8 cellular contexts compared by ENCODE assay signal in genomic region chrX:106726485-106727437, GRCh38. TPM values are rescaled to one million over a fixed set of nuclear protein-coding genes. Genes with fewer than 3 reads are reported as not detected.
DNase-seq lines count a peak whose midpoint lies in the region; ATAC-seq, FAIRE-seq and TF ChIP-seq lines count a peak whose summit lies in the region.

TSS of gene RNF128 (plus strand) at chrX:106726701. CDS start at chrX:106726914, 213 bp downstream.

- H3K27me3 ChIP-seq in heart left ventricle (peaks cover 0 to 69% (median 4%) of the 10 kb centered on the region in 9 donors), pancreas (no peaks in the 10 kb centered on the region)

- TF ChIP-seq CTCF in heart left ventricle (IDR thresholded peaks at IDR 0.05) (no peak), pancreas (IDR thresholded peaks at IDR 0.05) (no peak)

- H3K27me3 Mint-ChIP-seq in activated T-helper 1 cell treated with anti-CD3 and anti-CD28 coated beads, Interleukin-12 subunit alpha, Interleukin-12 subunit beta, Interleukin-2, Interleukin-4 antibody, amounts not matched to agents 30 ng/mL and 10 ng/mL and 1 ng/mL, durations not matched to agents 14 hours and 24 hours and 36 hours (ENCODE audit: insufficient read depth): peaks cover 19% of the 10 kb centered on the region

- H3K4me3 ChIP-seq in heart left ventricle (peak within 1 kb of the TSS; percentile 8 to 55 (median 40)), pancreas (peak within 1 kb of the TSS; percentile 26 to 62 (median 54))

- H3K4me3 Mint-ChIP-seq in activated T-helper 1 cell treated with anti-CD3 and anti-CD28 coated beads, Interleukin-12 subunit alpha, Interleukin-12 subunit beta, Interleukin-2, Interleukin-4 antibody, amounts not matched to agents 30 ng/mL and 10 ng/mL and 1 ng/mL, durations not matched to agents 14 hours and 24 hours and 36 hours: peak within 1 kb of the TSS; percentile 60

- WGBS in heart left ventricle, 4 donors: 1 to 36% (median 13%) methylated on average over 44 to 79 of the region's 79 CpGs
- WGBS in pancreas, 2 donors: 1 to 26% methylated on average over 69 to 79 of the region's 79 CpGs

- DNase-seq in Daoy (ENCODE audit: low read depth) (peak; percentile 60), NCI-H1105 treated with DMSO at 0.1 percent for 48 hours (lab: John Stamatoyannopoulos, UW) (peak; percentile 16), heart left ventricle (peak in 2 of 5 donors; percentile 4 to 22), pancreas (peak; percentile 73 to 90 (median 78))
- DNase-seq in activated T-helper 1 cell treated with anti-CD3 and anti-CD28 coated beads, Interleukin-12 subunit alpha, Interleukin-12 subunit beta, Interleukin-2, Interleukin-4 antibody, amounts not matched to agents 30 ng/mL and 10 ng/mL and 1 ng/mL, durations not matched to agents 14 hours and 24 hours and 36 hours (ENCODE audit: low spot score): no peak

- H3K9me3 ChIP-seq in heart left ventricle: no peaks in the 10 kb centered on the region
- H3K9me3 ChIP-seq in pancreas: no peaks in the 10 kb centered on the region

- H3K4me1 Mint-ChIP-seq in activated T-helper 1 cell treated with anti-CD3 and anti-CD28 coated beads, Interleukin-12 subunit alpha, Interleukin-12 subunit beta, Interleukin-2, Interleukin-4 antibody, amounts not matched to agents 30 ng/mL and 10 ng/mL and 1 ng/mL, durations not matched to agents 14 hours and 24 hours and 36 hours (ENCODE audit: low read depth): peaks cover 9% of the 10 kb centered on the region

- H3K36me3 Mint-ChIP-seq in activated T-helper 1 cell treated with anti-CD3 and anti-CD28 coated beads, Interleukin-12 subunit alpha, Interleukin-12 subunit beta, Interleukin-2, Interleukin-4 antibody, amounts not matched to agents 30 ng/mL and 10 ng/mL and 1 ng/mL, durations not matched to agents 14 hours and 24 hours and 36 hours (ENCODE audit: low read depth): no peaks in the 10 kb centered on the region

- peak in 2 of 4 donors; percentile 64 to 69 for ATAC-seq in heart left ventricle
- ATAC-seq in pancreas: peak; percentile 93 to 96 (median 93)
- no peak for ATAC-seq in HG02885 (IDR thresholded peaks at IDR 0.05; ENCODE audit: poor library complexity, unreplicated experiment)
- no peak for ATAC-seq in GM21723 (IDR thresholded peaks at IDR 0.05; ENCODE audit: unreplicated experiment)
- no peak for ATAC-seq in GM19463 (IDR thresholded peaks at IDR 0.05; ENCODE audit: unreplicated experiment)

- intact Hi-C loops in activated T-helper 1 cell treated with anti-CD3 and anti-CD28 coated beads, Interleukin-12 subunit alpha, Interleukin-12 subunit beta, Interleukin-2, Interleukin-4 antibody, amounts not matched to agents 30 ng/mL and 10 ng/mL and 1 ng/mL, durations not matched to agents 14 hours and 24 hours and 36 hours (cut with micrococcal nuclease): loop anchor here (5.0 kb wide), 1 partner anchor 76 kb away; the partner anchor contains the start of gene TBC1D8B
- intact Hi-C loops in heart left ventricle (cut with DNase I): no loop called here
- intact Hi-C loops in pancreas (cut with DNase I): no loop called here

- no peak within 1 kb of the TSS for H3K27ac Mint-ChIP-seq in activated T-helper 1 cell treated with anti-CD3 and anti-CD28 coated beads, Interleukin-12 subunit alpha, Interleukin-12 subunit beta, Interleukin-2, Interleukin-4 antibody, amounts not matched to agents 30 ng/mL and 10 ng/mL and 1 ng/mL, durations not matched to agents 14 hours and 24 hours and 36 hours

- H3K36me3 ChIP-seq in heart left ventricle (no peaks in the 10 kb centered on the region), pancreas (no peaks in the 10 kb centered on the region)

- H3K9me3 Mint-ChIP-seq in activated T-helper 1 cell treated with anti-CD3 and anti-CD28 coated beads, Interleukin-12 subunit alpha, Interleukin-12 subunit beta, Interleukin-2, Interleukin-4 antibody, amounts not matched to agents 30 ng/mL and 10 ng/mL and 1 ng/mL, durations not matched to agents 14 hours and 24 hours and 36 hours: no peaks in the 10 kb centered on the region

- H3K4me1 ChIP-seq in heart left ventricle (peaks cover 0 to 7% (median 0%) of the 10 kb centered on the region in 12 donors), pancreas (peaks cover 0 to 3% (median 0%) of the 10 kb centered on the region in 3 donors)

- H3K27ac ChIP-seq in heart left ventricle: no peak within 1 kb of the TSS
- H3K27ac ChIP-seq in pancreas: peak within 1 kb of the TSS; percentile 75 to 89 (median 84)

- no peak for TF ChIP-seq POLR2A in heart left ventricle (IDR thresholded peaks at IDR 0.05)

- no peak for FAIRE-seq in pancreas (lab: Jason Lieb, UNC)

RNA-seq across cellular contexts. Expression of gene RNF128, which starts in this region (rescaled TPM):
- total RNA-seq in Daoy (2014; rRNA removed; shearing (Covaris generic)): 1.8 TPM in 2 replicates
- total RNA-seq in activated T-helper 1 cell treated with anti-CD3 and anti-CD28 coated beads, Interleukin-12 subunit alpha, Interleukin-12 subunit beta, Interleukin-2, Interleukin-4 antibody, amounts not matched to agents 30 ng/mL and 10 ng/mL and 1 ng/mL, durations not matched to agents 14 hours and 24 hours and 36 hours: not detected in 2 replicates
- total RNA-seq in heart left ventricle (under 1 TPM in 7 of 9 donors, not detected in 2; 0.14 to 0.42 (median 0.30) TPM), pancreas (10 to 100 TPM in 4 of 6 donors, 1 to 10 TPM in 2; 9.5 to 17.0 (median 12.7) TPM)
- polyA plus RNA-seq in heart left ventricle (under 1 TPM; 0.06 to 0.15 TPM), pancreas (10 to 100 TPM in 1 of 2 donors, 1 to 10 TPM in 1; 5.9 to 19.8 TPM)

Comparison
In these comparisons a context has a peak if more than half of its experiments do, and no peak if none do; other contexts are left out.
1. RNA of gene RNF128 (polyA plus RNA-seq): 5.9 to 19.8 TPM in pancreas; 0.06 to 0.15 TPM in heart left ventricle; every median in the first group is over 4 times any median in the second.
2. ATAC-seq: peak in pancreas (4 of 4); none in HG02885 (single experiment), GM21723 (single experiment) and GM19463 (single experiment).
3. H3K27ac ChIP-seq: peak in pancreas (4 of 4); none in heart left ventricle (0 of 12).